15 cellular contexts compared by ENCODE assay signal in the genomic region with DNA sequence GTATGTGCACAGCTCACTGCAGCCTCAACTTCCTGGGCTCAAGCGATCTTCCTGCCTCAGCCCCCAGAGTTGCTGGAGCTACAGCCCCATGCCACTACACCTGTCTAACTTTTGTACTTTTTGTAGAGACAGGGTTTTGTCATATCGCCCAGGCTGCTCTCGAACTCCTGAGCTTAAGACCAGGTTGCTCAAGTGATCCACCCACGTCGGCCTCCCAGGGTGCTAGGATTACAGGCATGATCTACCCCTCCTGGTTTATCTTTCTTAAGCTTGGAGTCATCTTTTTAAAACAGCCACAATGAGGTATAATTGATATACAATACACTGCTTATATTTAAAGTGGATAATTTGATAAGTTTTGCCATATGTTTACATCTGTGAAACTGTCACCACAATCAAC.
"Had no signal": no experiment of that assay in that cellular context is flagged by ENCODE, and none has a peak within 500 bp of the region (broad histone marks: within the 10 kb centered on the region; RNA-seq: fewer than 3 reads in every experiment).

No MANE protein-coding gene starts in this region.

- DNase-seq: activated CD4-positive, alpha-beta T cell treated with anti-CD3 and anti-CD28 coated beads, Interleukin-2, amount 50 U/mL, for 1 hour; activated CD4-positive, CD25-positive, alpha-beta regulatory T cell; activated gamma-delta T cell treated with Interleukin-2 at 50 U/mL for 16 hours; activated T-cell treated with anti-CD3 and anti-CD28 coated beads, Interleukin-2, amount 50 U/mL, for 48 hours; cortex of kidney; endodermal cell; head of caudate nucleus; left colon; mesenchymal stem cell; ovary; stimulated activated CD4-positive, alpha-beta T cell treated with anti-CD3 and anti-CD28 coated beads, Interleukin-2, amount 100 ng/mL, for 48 hours; T-helper 17 cell had no signal

- H3K27me3 Mint-ChIP-seq: stimulated activated naive CD8-positive, alpha-beta T cell treated with anti-CD3 and anti-CD28 coated beads, Interleukin-15, Interleukin-2, amounts not matched to agents 100 ng/mL and 50 ng/mL, for 24 hours; T-helper 17 cell had no signal

- H3K4me3 ChIP-seq: ovary, tibial nerve had no signal

- H3K9me3 ChIP-seq: ovary, tibial nerve had no signal

- ATAC-seq: left colon, Right ventricle myocardium inferior, T-helper 17 cell had no signal

- H3K4me3 Mint-ChIP-seq: endodermal cell; stimulated activated naive CD8-positive, alpha-beta T cell treated with anti-CD3 and anti-CD28 coated beads, Interleukin-15, Interleukin-2, amounts not matched to agents 100 ng/mL and 50 ng/mL, for 24 hours; T-helper 17 cell had no signal

- H3K27me3 ChIP-seq: ovary, tibial nerve had no signal

- H3K9me3 Mint-ChIP-seq: stimulated activated naive CD8-positive, alpha-beta T cell treated with anti-CD3 and anti-CD28 coated beads, Interleukin-15, Interleukin-2, amounts not matched to agents 100 ng/mL and 50 ng/mL, for 24 hours had no signal

- H3K36me3 ChIP-seq: ovary, tibial nerve had no signal

- H3K27ac Mint-ChIP-seq: endodermal cell; stimulated activated naive CD8-positive, alpha-beta T cell treated with anti-CD3 and anti-CD28 coated beads, Interleukin-15, Interleukin-2, amounts not matched to agents 100 ng/mL and 50 ng/mL, for 24 hours; T-helper 17 cell had no signal
